ENCODE assay signal across 1 cellular context in genomic region chr10:6119423-6119822, GRCh38.
TF ChIP-seq lines count a peak whose summit lies in the region.

No MANE protein-coding gene starts in this region.

TF ChIP-seq in GM12878, 131 proteins besides CTCF, POLR2A, EP300 and RAD21 (continued from another document):
- no peak for TF ChIP-seq MTA2 (IDR thresholded peaks at IDR 0.05; ENCODE audit: low read depth)
- no peak for TF ChIP-seq ZNF274 (IDR thresholded peaks at IDR 0.05; ENCODE audit: insufficient read depth, insufficient read length)
- TF ChIP-seq ZBTB33 (IDR thresholded peaks at IDR 0.05), result no peak
- TF ChIP-seq EED (IDR thresholded peaks at IDR 0.05; ENCODE audit: low read depth), result no peak
- TF ChIP-seq RUNX3 (IDR thresholded peaks at IDR 0.05; ENCODE audit: low read length), result no peak
- TF ChIP-seq, protein P1, sequence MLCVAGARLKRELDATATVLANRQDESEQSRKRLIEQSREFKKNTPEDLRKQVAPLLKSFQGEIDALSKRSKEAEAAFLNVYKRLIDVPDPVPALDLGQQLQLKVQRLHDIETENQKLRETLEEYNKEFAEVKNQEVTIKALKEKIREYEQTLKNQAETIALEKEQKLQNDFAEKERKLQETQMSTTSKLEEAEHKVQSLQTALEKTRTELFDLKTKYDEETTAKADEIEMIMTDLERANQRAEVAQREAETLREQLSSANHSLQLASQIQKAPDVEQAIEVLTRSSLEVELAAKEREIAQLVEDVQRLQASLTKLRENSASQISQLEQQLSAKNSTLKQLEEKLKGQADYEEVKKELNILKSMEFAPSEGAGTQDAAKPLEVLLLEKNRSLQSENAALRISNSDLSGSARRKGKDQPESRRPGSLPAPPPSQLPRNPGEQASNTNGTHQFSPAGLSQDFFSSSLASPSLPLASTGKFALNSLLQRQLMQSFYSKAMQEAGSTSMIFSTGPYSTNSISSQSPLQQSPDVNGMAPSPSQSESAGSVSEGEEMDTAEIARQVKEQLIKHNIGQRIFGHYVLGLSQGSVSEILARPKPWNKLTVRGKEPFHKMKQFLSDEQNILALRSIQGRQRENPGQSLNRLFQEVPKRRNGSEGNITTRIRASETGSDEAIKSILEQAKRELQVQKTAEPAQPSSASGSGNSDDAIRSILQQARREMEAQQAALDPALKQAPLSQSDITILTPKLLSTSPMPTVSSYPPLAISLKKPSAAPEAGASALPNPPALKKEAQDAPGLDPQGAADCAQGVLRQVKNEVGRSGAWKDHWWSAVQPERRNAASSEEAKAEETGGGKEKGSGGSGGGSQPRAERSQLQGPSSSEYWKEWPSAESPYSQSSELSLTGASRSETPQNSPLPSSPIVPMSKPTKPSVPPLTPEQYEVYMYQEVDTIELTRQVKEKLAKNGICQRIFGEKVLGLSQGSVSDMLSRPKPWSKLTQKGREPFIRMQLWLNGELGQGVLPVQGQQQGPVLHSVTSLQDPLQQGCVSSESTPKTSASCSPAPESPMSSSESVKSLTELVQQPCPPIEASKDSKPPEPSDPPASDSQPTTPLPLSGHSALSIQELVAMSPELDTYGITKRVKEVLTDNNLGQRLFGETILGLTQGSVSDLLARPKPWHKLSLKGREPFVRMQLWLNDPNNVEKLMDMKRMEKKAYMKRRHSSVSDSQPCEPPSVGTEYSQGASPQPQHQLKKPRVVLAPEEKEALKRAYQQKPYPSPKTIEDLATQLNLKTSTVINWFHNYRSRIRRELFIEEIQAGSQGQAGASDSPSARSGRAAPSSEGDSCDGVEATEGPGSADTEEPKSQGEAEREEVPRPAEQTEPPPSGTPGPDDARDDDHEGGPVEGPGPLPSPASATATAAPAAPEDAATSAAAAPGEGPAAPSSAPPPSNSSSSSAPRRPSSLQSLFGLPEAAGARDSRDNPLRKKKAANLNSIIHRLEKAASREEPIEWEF (IDR thresholded peaks at IDR 0.05; ENCODE audit: insufficient replicate concordance, low read depth, low read length), result no peak
- TF ChIP-seq CHD2 (IDR thresholded peaks at IDR 0.05; ENCODE audit: borderline replicate concordance, low read depth, low read length), result no peak
- TF ChIP-seq PAX5 (IDR thresholded peaks at IDR 0.05; ENCODE audit: borderline replicate concordance, low read depth, low read length), result no peak
- no peak for TF ChIP-seq SP1 (IDR thresholded peaks at IDR 0.05; ENCODE audit: low read depth, low read length)
- TF ChIP-seq POLR2AphosphoS2 (IDR thresholded peaks at IDR 0.05; ENCODE audit: low read depth, low read length), result no peak
TF ChIP-seq in GM12878: peak in this region for 0.
